31 cellular contexts compared by ENCODE assay signal in genomic region chr16:2706611-2707311, GRCh38.
"Had no signal": no experiment of that assay in that cellular context is flagged by ENCODE, and none has a peak within 500 bp of the region (broad histone marks: within the 10 kb centered on the region; RNA-seq: fewer than 3 reads in every experiment).

No MANE protein-coding gene starts in this region.

- H3K4me1 ChIP-seq: adrenal gland, body of pancreas had no signal

- H3K27me3 ChIP-seq: adrenal gland, body of pancreas, brain microvascular endothelial cell, breast epithelium had no signal

- H3K27ac ChIP-seq: adrenal gland, body of pancreas, brain microvascular endothelial cell, breast epithelium, VCaP had no signal

- H3K4me3 ChIP-seq: adrenal gland, body of pancreas, breast epithelium had no signal

- H3K9me3 ChIP-seq: adrenal gland, body of pancreas, breast epithelium had no signal

- DNase-seq: activated B cell treated with CpG ODN at 0.5 μM for 24 hours; activated CD4-positive, alpha-beta memory T cell treated with anti-CD3 and anti-CD28 coated beads for 36 hours; activated CD4-positive, alpha-beta T cell treated with anti-CD3 and anti-CD28 coated beads for 4 hours; activated CD4-positive, alpha-beta T cell treated with anti-CD3 and anti-CD28 coated beads, Interleukin-2, amount 10 ng/mL, durations not matched to agents 24 days and 14 days; activated CD4-positive, alpha-beta T cell treated with anti-CD3 and anti-CD28 coated beads, Interleukin-2, amount 50 U/mL, for 1 hour; activated CD4-positive, alpha-beta T cell treated with anti-CD3 and anti-CD28 coated beads, Interleukin-2, amount 50 U/mL, for 4 hours; activated CD4-positive, CD25-positive, alpha-beta regulatory T cell treated with anti-CD3 and anti-CD28 coated beads, Interleukin-2, amount 50 U/mL, for 72 hours; activated CD8-positive, alpha-beta memory T cell treated with anti-CD3 and anti-CD28 coated beads, Interleukin-2, amount 50 U/mL, for 4 hours; activated CD8-positive, alpha-beta T cell treated with anti-CD3 and anti-CD28 coated beads for 36 hours; activated effector memory CD4-positive, alpha-beta T cell treated with anti-CD3 and anti-CD28 coated beads, Interleukin-2, amount 50 U/mL, for 16 hours; activated gamma-delta T cell treated with Interleukin-2 at 50 U/mL for 16 hours; activated naive CD4-positive, alpha-beta T cell; activated naive CD4-positive, alpha-beta T cell treated with anti-CD3 and anti-CD28 coated beads for 36 hours; activated naive CD4-positive, alpha-beta T cell treated with anti-CD3 and anti-CD28 coated beads, Interleukin-2, amount 50 U/mL, for 16 hours; activated naive CD8-positive, alpha-beta T cell treated with anti-CD3 and anti-CD28 coated beads for 36 hours; activated T-cell treated with anti-CD3 and anti-CD28 coated beads for 4 hours; activated T-cell treated with anti-CD3 and anti-CD28 coated beads, Interleukin-2, amount 50 U/mL, for 1 hour; activated T-cell treated with anti-CD3 and anti-CD28 coated beads, Interleukin-2, amount 50 U/mL, for 4 hours; activated T-cell treated with anti-CD3 and anti-CD28 coated beads, Interleukin-2, amount 50 U/mL, for 72 hours; adrenal gland; amniotic stem cell; aorta; body of pancreas; brain microvascular endothelial cell; central memory CD4-positive, alpha-beta T cell; T-cell; T-helper 17 cell had no signal

- ATAC-seq: activated CD8-positive, alpha-beta T cell treated with anti-CD3 and anti-CD28 coated beads for 36 hours; activated naive CD4-positive, alpha-beta T cell treated with anti-CD3 and anti-CD28 coated beads, Interleukin-2, amount 50 U/mL, for 72 hours; activated T-cell treated with anti-CD3 and anti-CD28 coated beads, Interleukin-2, amount 50 U/mL, for 4 hours; activated T-cell treated with anti-CD3 and anti-CD28 coated beads, Interleukin-2, amount 50 U/mL, for 72 hours; activated T-helper 17 cell treated with anti-CD3 and anti-CD28 coated beads, Interleukin-2, amount 50 U/mL, for 72 hours; body of pancreas; T-cell; T-helper 17 cell had no signal
